1 cellular context compared by ENCODE assay signal in the genomic region with DNA sequence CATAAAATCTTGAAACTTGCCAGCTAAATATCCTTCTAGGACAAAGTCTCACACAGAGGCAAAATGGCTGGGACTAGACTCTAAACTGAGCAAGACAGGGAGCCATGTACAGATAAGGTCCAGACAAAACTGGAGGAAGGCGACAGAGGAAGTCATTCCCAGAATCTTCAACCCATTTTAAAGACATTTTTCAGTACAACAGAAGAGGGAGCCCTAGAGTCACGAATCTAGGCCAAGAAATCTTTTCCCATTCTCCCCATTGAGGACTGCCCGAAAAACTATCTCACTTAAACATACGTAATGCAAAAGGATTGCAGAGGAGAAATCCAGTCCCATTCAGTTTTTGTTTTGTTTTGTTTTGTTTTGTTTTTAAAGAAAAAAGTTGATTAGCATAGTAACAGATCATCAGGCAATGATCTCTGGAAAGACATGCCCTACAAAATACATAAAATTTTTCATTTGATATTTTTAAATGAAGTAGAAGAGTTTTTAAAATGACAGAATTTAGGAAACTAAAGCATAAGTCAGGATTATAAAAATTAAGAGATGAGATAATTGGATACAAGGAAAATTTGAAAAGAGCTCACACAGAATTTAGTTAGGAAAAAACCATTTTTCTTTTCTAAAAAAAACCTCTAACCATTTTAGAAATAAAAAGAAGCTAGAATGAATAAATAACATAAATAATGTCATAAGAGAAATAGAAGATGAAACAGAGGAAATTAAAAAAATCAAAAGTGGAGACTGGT.
TF ChIP-seq lines count a peak whose summit lies in the region.

No MANE protein-coding gene starts in this region.

TF ChIP-seq in K562, 482 proteins besides CTCF, POLR2A, EP300 and RAD21 (continued from another document and continues in another):
- TF ChIP-seq CC2D1A (IDR thresholded peaks at IDR 0.05), result peak; percentile 93
- TF ChIP-seq, protein P1, sequence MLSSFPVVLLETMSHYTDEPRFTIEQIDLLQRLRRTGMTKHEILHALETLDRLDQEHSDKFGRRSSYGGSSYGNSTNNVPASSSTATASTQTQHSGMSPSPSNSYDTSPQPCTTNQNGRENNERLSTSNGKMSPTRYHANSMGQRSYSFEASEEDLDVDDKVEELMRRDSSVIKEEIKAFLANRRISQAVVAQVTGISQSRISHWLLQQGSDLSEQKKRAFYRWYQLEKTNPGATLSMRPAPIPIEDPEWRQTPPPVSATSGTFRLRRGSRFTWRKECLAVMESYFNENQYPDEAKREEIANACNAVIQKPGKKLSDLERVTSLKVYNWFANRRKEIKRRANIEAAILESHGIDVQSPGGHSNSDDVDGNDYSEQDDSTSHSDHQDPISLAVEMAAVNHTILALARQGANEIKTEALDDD (IDR thresholded peaks at IDR 0.05), result 0 out of 2 replicates have a peak, but pooled peaks have one; percentile 14
- TF ChIP-seq TCF3 (CRISPR knock-in tag; IDR thresholded peaks at IDR 0.05), result 0 out of 2 replicates have a peak, but pooled peaks have one; percentile 6
- TF ChIP-seq SOX6 (IDR thresholded peaks at IDR 0.05), result peak; percentile 12; the same call in 1 of the 2 replicates
- 0 out of 2 replicates have a peak, but pooled peaks have one; percentile 51 for TF ChIP-seq ZNF134 (CRISPR knock-in tag; conservative IDR thresholded peaks at IDR 0.05)
- no peak for TF ChIP-seq TSC22D4 (tag; IDR thresholded peaks at IDR 0.05)
- TF ChIP-seq NFIC (IDR thresholded peaks at IDR 0.05), result 0 out of 2 replicates have a peak, but pooled peaks have one; percentile 29
- TF ChIP-seq, protein P2, sequence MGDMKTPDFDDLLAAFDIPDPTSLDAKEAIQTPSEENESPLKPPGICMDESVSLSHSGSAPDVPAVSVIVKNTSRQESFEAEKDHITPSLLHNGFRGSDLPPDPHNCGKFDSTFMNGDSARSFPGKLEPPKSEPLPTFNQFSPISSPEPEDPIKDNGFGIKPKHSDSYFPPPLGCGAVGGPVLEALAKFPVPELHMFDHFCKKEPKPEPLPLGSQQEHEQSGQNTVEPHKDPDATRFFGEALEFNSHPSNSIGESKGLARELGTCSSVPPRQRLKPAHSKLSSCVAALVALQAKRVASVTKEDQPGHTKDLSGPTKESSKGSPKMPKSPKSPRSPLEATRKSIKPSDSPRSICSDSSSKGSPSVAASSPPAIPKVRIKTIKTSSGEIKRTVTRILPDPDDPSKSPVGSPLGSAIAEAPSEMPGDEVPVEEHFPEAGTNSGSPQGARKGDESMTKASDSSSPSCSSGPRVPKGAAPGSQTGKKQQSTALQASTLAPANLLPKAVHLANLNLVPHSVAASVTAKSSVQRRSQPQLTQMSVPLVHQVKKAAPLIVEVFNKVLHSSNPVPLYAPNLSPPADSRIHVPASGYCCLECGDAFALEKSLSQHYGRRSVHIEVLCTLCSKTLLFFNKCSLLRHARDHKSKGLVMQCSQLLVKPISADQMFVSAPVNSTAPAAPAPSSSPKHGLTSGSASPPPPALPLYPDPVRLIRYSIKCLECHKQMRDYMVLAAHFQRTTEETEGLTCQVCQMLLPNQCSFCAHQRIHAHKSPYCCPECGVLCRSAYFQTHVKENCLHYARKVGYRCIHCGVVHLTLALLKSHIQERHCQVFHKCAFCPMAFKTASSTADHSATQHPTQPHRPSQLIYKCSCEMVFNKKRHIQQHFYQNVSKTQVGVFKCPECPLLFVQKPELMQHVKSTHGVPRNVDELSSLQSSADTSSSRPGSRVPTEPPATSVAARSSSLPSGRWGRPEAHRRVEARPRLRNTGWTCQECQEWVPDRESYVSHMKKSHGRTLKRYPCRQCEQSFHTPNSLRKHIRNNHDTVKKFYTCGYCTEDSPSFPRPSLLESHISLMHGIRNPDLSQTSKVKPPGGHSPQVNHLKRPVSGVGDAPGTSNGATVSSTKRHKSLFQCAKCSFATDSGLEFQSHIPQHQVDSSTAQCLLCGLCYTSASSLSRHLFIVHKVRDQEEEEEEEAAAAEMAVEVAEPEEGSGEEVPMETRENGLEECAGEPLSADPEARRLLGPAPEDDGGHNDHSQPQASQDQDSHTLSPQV (IDR thresholded peaks at IDR 0.05), result peak; percentile 81; the same call in 1 of the 2 replicates
- TF ChIP-seq, protein P3, sequence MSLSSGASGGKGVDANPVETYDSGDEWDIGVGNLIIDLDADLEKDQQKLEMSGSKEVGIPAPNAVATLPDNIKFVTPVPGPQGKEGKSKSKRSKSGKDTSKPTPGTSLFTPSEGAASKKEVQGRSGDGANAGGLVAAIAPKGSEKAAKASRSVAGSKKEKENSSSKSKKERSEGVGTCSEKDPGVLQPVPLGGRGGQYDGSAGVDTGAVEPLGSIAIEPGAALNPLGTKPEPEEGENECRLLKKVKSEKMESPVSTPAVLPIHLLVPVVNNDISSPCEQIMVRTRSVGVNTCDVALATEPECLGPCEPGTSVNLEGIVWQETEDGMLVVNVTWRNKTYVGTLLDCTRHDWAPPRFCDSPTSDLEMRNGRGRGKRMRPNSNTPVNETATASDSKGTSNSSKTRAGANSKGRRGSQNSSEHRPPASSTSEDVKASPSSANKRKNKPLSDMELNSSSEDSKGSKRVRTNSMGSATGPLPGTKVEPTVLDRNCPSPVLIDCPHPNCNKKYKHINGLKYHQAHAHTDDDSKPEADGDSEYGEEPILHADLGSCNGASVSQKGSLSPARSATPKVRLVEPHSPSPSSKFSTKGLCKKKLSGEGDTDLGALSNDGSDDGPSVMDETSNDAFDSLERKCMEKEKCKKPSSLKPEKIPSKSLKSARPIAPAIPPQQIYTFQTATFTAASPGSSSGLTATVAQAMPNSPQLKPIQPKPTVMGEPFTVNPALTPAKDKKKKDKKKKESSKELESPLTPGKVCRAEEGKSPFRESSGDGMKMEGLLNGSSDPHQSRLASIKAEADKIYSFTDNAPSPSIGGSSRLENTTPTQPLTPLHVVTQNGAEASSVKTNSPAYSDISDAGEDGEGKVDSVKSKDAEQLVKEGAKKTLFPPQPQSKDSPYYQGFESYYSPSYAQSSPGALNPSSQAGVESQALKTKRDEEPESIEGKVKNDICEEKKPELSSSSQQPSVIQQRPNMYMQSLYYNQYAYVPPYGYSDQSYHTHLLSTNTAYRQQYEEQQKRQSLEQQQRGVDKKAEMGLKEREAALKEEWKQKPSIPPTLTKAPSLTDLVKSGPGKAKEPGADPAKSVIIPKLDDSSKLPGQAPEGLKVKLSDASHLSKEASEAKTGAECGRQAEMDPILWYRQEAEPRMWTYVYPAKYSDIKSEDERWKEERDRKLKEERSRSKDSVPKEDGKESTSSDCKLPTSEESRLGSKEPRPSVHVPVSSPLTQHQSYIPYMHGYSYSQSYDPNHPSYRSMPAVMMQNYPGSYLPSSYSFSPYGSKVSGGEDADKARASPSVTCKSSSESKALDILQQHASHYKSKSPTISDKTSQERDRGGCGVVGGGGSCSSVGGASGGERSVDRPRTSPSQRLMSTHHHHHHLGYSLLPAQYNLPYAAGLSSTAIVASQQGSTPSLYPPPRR (CRISPR knock-in tag; IDR thresholded peaks at IDR 0.05; ENCODE audit: borderline replicate concordance), result no peak
- TF ChIP-seq ZNF184 (CRISPR knock-in tag; IDR thresholded peaks at IDR 0.05), result no peak
- TF ChIP-seq, protein P4, sequence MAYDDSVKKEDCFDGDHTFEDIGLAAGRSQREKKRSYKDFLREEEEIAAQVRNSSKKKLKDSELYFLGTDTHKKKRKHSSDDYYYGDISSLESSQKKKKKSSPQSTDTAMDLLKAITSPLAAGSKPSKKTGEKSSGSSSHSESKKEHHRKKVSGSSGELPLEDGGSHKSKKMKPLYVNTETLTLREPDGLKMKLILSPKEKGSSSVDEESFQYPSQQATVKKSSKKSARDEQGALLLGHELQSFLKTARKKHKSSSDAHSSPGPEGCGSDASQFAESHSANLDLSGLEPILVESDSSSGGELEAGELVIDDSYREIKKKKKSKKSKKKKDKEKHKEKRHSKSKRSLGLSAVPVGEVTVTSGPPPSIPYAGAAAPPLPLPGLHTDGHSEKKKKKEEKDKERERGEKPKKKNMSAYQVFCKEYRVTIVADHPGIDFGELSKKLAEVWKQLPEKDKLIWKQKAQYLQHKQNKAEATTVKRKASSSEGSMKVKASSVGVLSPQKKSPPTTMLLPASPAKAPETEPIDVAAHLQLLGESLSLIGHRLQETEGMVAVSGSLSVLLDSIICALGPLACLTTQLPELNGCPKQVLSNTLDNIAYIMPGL (CRISPR knock-in tag; IDR thresholded peaks at IDR 0.05), result no peak
- TF ChIP-seq TOE1 (IDR thresholded peaks at IDR 0.05; ENCODE audit: borderline replicate concordance), result no peak; the same call in 1 of the 2 replicates
- no peak for TF ChIP-seq TOE1 (CRISPR knock-in tag; IDR thresholded peaks at IDR 0.05; ENCODE audit: borderline replicate concordance, low read depth)
- TF ChIP-seq NBN (IDR thresholded peaks at IDR 0.05; ENCODE audit: low read depth), result peak; percentile 48; the same call in 1 of the 2 replicates
- TF ChIP-seq SPI1 (IDR thresholded peaks at IDR 0.05; ENCODE audit: borderline replicate concordance, low read depth, low read length), result peak; percentile 88
- peak in 1 of 2 experiments; percentile 27; a peak in 1 of 4 replicates for TF ChIP-seq HDAC1 (IDR thresholded peaks at IDR 0.05)
- TF ChIP-seq, protein P5, sequence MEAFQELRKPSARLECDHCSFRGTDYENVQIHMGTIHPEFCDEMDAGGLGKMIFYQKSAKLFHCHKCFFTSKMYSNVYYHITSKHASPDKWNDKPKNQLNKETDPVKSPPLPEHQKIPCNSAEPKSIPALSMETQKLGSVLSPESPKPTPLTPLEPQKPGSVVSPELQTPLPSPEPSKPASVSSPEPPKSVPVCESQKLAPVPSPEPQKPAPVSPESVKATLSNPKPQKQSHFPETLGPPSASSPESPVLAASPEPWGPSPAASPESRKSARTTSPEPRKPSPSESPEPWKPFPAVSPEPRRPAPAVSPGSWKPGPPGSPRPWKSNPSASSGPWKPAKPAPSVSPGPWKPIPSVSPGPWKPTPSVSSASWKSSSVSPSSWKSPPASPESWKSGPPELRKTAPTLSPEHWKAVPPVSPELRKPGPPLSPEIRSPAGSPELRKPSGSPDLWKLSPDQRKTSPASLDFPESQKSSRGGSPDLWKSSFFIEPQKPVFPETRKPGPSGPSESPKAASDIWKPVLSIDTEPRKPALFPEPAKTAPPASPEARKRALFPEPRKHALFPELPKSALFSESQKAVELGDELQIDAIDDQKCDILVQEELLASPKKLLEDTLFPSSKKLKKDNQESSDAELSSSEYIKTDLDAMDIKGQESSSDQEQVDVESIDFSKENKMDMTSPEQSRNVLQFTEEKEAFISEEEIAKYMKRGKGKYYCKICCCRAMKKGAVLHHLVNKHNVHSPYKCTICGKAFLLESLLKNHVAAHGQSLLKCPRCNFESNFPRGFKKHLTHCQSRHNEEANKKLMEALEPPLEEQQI (IDR thresholded peaks at IDR 0.05), result peak; percentile 55; the same call in 1 of the 2 replicates
- 0 out of 2 replicates have a peak, but pooled peaks have one; percentile 36 for TF ChIP-seq KLF6 (CRISPR knock-in tag; IDR thresholded peaks at IDR 0.05; ENCODE audit: borderline replicate concordance)
- TF ChIP-seq, protein P6, sequence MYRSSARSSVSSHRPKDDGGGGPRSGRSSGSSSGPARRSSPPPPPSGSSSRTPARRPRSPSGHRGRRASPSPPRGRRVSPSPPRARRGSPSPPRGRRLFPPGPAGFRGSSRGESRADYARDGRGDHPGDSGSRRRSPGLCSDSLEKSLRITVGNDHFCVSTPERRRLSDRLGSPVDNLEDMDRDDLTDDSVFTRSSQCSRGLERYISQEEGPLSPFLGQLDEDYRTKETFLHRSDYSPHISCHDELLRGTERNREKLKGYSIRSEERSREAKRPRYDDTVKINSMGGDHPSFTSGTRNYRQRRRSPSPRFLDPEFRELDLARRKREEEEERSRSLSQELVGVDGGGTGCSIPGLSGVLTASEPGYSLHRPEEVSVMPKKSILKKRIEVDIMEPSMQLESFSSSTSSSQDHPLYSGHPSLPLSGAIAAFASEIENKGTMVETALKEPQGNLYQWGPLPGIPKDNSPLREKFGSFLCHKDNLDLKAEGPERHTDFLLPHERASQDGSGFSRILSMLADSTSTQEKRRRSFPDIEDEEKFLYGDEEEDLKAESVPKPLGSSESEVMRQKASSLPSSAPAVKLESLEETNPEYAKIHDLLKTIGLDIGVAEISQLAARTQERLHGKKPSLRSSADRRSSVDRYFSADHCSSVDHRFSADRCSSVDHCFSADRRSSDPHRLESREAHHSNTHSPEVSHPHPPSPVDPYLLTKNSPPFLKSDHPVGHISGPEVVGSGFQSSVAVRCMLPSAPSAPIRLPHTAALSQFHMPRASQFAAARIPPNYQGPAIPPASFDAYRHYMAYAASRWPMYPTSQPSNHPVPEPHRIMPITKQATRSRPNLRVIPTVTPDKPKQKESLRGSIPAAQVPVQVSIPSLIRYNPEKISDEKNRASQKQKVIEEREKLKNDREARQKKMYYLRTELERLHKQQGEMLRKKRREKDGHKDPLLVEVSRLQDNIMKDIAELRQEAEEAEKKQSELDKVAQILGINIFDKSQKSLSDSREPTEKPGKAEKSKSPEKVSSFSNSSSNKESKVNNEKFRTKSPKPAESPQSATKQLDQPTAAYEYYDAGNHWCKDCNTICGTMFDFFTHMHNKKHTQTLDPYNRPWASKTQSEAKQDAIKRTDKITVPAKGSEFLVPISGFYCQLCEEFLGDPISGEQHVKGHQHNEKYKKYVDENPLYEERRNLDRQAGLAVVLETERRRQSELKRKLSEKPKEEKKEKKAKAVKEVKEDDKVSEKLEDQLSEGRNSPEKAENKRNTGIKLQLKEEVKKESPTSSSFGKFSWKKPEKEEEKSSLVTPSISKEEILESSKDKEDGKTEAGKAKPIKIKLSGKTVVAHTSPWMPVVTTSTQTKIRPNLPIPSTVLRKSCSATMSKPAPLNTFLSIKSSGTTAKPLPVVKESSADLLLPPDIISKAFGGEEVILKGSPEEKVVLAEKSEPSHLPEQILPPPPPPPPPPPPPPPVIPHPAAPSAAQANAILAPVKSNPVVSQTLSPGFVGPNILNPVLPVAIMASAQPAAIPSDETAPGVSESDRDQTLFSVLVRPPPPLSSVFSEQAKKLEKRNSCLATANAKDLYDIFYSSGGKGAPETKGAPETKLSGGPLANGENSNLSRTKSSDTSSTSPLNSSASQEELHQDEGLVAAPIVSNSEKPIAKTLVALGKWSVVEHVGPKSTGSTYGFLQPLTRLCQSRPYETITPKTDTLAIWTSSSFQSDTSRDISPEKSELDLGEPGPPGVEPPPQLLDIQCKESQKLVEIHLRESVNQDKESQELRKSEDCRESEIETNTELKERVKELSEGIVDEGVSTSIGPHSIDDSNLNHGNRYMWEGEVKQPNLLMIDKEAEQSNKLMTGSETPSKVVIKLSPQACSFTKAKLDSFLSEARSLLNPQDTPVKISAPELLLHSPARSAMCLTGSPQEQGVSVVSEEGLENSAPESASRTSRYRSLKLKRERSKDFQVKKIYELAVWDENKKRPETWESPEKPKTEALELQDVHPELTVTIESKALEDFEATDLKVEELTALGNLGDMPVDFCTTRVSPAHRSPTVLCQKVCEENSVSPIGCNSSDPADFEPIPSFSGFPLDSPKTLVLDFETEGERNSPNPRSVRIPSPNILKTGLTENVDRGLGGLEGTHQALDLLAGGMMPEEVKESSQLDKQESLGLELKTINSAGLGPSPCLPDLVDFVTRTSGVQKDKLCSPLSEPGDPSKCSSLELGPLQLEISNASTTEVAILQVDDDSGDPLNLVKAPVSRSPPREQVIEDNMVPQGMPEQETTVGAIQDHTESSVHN (IDR thresholded peaks at IDR 0.05; ENCODE audit: borderline replicate concordance in 1 of 2, low read depth in 1 of 2), result 0 out of 4 replicates have a peak, but pooled peaks of 1 of the 2 experiments have one; percentile 33
- peak; percentile 86 for TF ChIP-seq BRD9 (IDR thresholded peaks at IDR 0.05; ENCODE audit: low read depth, partially characterized antibody)
- 0 out of 2 replicates have a peak, but pooled peaks have one; percentile 14 for TF ChIP-seq SMAD3 (CRISPR knock-in tag; conservative IDR thresholded peaks at IDR 0.05)
